ENCODE assay signal across 30 cellular contexts in the genomic region with DNA sequence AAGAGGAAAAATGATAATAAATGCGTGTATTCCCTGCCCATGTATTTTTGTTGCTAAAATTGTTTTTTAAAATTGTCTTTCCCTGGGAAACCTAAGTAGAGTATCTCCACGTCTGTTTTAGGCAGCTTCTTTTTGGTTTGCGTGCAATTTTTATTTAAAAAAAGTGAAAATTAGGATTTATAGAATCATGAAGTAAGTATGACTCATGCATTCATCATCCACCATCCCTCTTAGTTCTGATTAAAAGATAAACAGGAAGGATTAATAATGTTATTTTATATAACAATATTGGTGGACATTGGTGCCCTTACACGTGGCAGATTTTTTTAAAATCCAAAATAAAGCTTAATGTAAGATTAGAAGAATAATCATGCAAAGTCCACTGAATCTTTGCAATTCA.
"Had no signal": no experiment of that assay in that cellular context is flagged by ENCODE, and none has a peak within 500 bp of the region (broad histone marks: within the 10 kb centered on the region; RNA-seq: fewer than 3 reads in every experiment).

No MANE protein-coding gene starts in this region.

- H3K79me2 ChIP-seq: parathyroid adenoma had no signal

- H2AFZ ChIP-seq: neural progenitor cell, parathyroid adenoma had no signal

- H3K9ac ChIP-seq: neural progenitor cell, parathyroid adenoma had no signal

- H3K9me3 Mint-ChIP-seq: naive thymus-derived CD4-positive, alpha-beta T cell; natural killer cell; nephron; neural progenitor cell; stimulated activated memory B cell treated with anti-CD40 and anti-IgM and Interleukin-4, amounts not matched to agents 10 μg/mL and 1 μg/mL and 100 μg/mL, for 72 hours; stimulated activated naive CD8-positive, alpha-beta T cell treated with anti-CD3 and anti-CD28 coated beads, Interleukin-15, amount 100 ng/mL, for 72 hours; type B pancreatic cell had no signal

- H3K27ac Mint-ChIP-seq: naive thymus-derived CD4-positive, alpha-beta T cell; natural killer cell; nephron; neural progenitor cell; progenitor cell of endocrine pancreas; stimulated activated memory B cell treated with anti-CD40 and anti-IgM and Interleukin-4, amounts not matched to agents 10 μg/mL and 1 μg/mL and 100 μg/mL, for 72 hours; type B pancreatic cell had no signal

- H3K4me2 ChIP-seq: neural progenitor cell had no signal

- H3K4me3 Mint-ChIP-seq: naive thymus-derived CD4-positive, alpha-beta T cell; natural killer cell; nephron; neural progenitor cell; stimulated activated memory B cell treated with anti-CD40 and anti-IgM and Interleukin-4, amounts not matched to agents 10 μg/mL and 1 μg/mL and 100 μg/mL, for 72 hours; stimulated activated naive CD8-positive, alpha-beta T cell treated with anti-CD3 and anti-CD28 coated beads, Interleukin-15, amount 100 ng/mL, for 72 hours; type B pancreatic cell had no signal

- H3K4me3 ChIP-seq: neural progenitor cell, ovary, psoas muscle, right lobe of liver, sigmoid colon, suprapubic skin, testis, tibial artery, transverse colon, vagina had no signal

- H3K36me3 ChIP-seq: neural progenitor cell, ovary, right lobe of liver, sigmoid colon, suprapubic skin, tibial artery, transverse colon, vagina had no signal

- DNase-seq: naive thymus-derived CD4-positive, alpha-beta T cell; natural killer cell; occipital lobe; ovary; posterior cingulate gyrus; psoas muscle; right cardiac atrium; right lobe of liver; sigmoid colon; small intestine; stimulated activated CD4-positive, alpha-beta T cell treated with anti-CD3 and anti-CD28 coated beads, Interleukin-1b, Interleukin-23, amount 100 ng/mL, for 48 hours; stimulated activated CD4-positive, alpha-beta T cell treated with anti-CD3 and anti-CD28 coated beads, Interleukin-4, amount 100 ng/mL, for 1 hour; stimulated activated CD4-positive, alpha-beta T cell treated with anti-CD3 and anti-CD28 coated beads, Interleukin-4, amount 100 ng/mL, for 4 hours; stimulated activated CD8-positive, alpha-beta memory T cell treated with anti-CD3 and anti-CD28 coated beads, Interleukin-4, amount 100 ng/mL, for 48 hours; stimulated activated naive CD4-positive, alpha-beta T cell; stimulated activated naive CD8-positive, alpha-beta T cell treated with anti-CD3 and anti-CD28 coated beads, Interleukin-15, amount 100 ng/mL, for 72 hours; stimulated activated naive CD8-positive, alpha-beta T cell treated with anti-CD3 and anti-CD28 coated beads, Interleukin-15, Interleukin-2, amounts not matched to agents 100 U/mL and 50 U/mL, for 24 hours; substantia nigra; testis; tibial artery; transverse colon had no signal

- FAIRE-seq: small intestine, urothelium cell line had no signal

- H3K9me3 ChIP-seq: ovary, psoas muscle, right lobe of liver, sigmoid colon, suprapubic skin, testis, tibial artery, transverse colon, vagina had no signal

- H3K27me3 ChIP-seq: neural progenitor cell, ovary, right lobe of liver, sigmoid colon, suprapubic skin, testis, tibial artery, transverse colon, vagina had no signal

- H3K4me1 Mint-ChIP-seq: naive thymus-derived CD4-positive, alpha-beta T cell; natural killer cell; nephron; neural progenitor cell; stimulated activated memory B cell treated with anti-CD40 and anti-IgM and Interleukin-4, amounts not matched to agents 10 μg/mL and 1 μg/mL and 100 μg/mL, for 72 hours; stimulated activated naive CD8-positive, alpha-beta T cell treated with anti-CD3 and anti-CD28 coated beads, Interleukin-15, amount 100 ng/mL, for 72 hours had no signal

- H3K27ac ChIP-seq: neural progenitor cell, ovary, parathyroid adenoma, psoas muscle, right lobe of liver, sigmoid colon, suprapubic skin, testis, tibial artery, transverse colon, vagina had no signal

- H3K27me3 Mint-ChIP-seq: stimulated activated memory B cell treated with anti-CD40 and anti-IgM and Interleukin-4, amounts not matched to agents 10 μg/mL and 1 μg/mL and 100 μg/mL, for 72 hours; stimulated activated naive CD8-positive, alpha-beta T cell treated with anti-CD3 and anti-CD28 coated beads, Interleukin-15, amount 100 ng/mL, for 72 hours; type B pancreatic cell had no signal

- H3K36me3 Mint-ChIP-seq: naive thymus-derived CD4-positive, alpha-beta T cell; natural killer cell; neural progenitor cell; stimulated activated memory B cell treated with anti-CD40 and anti-IgM and Interleukin-4, amounts not matched to agents 10 μg/mL and 1 μg/mL and 100 μg/mL, for 72 hours; type B pancreatic cell had no signal

- H3K4me1 ChIP-seq: neural progenitor cell, parathyroid adenoma, psoas muscle, right lobe of liver, sigmoid colon, suprapubic skin, testis, tibial artery, transverse colon, vagina had no signal

- ATAC-seq: naive thymus-derived CD4-positive, alpha-beta T cell; natural killer cell; psoas muscle; right cardiac atrium; right lobe of liver; stimulated activated memory B cell treated with anti-CD40 and anti-IgM and Interleukin-4, amounts not matched to agents 10 μg/mL and 1 μg/mL and 100 μg/mL, for 72 hours; stimulated activated naive CD8-positive, alpha-beta T cell treated with anti-CD3 and anti-CD28 coated beads, Interleukin-15, amount 100 ng/mL, for 72 hours; stimulated activated naive CD8-positive, alpha-beta T cell treated with anti-CD3 and anti-CD28 coated beads, Interleukin-15, Interleukin-2, amounts not matched to agents 100 U/mL and 50 U/mL, for 24 hours had no signal
